20 cellular contexts compared by ENCODE assay signal in genomic region chr12:42010715-42011114, GRCh38.
"Had no signal": no experiment of that assay in that cellular context is flagged by ENCODE, and none has a peak within 500 bp of the region (broad histone marks: within the 10 kb centered on the region; RNA-seq: fewer than 3 reads in every experiment).

No MANE protein-coding gene starts in this region.

- H3K36me3 ChIP-seq: gastrocnemius medialis, ovary, spleen, tibial artery had no signal

- H3K27ac ChIP-seq: dorsolateral prefrontal cortex, gastrocnemius medialis, ovary, psoas muscle, skin epidermis, spleen, testis, tibial artery had no signal

- H3K9me3 ChIP-seq: gastrocnemius medialis, ovary, psoas muscle, spleen, testis, tibial artery had no signal

- H3K4me3 ChIP-seq: dorsolateral prefrontal cortex, gastrocnemius medialis, lung, ovary, psoas muscle, skin epidermis, spleen, testis, tibial artery had no signal

- DNase-seq: dorsolateral prefrontal cortex; effector CD4-positive, alpha-beta T cell; foreskin fibroblast; gastrocnemius medialis; head of caudate nucleus; kidney; naive thymus-derived CD4-positive, alpha-beta T cell; occipital lobe; ovary; posterior cingulate gyrus; psoas muscle; right cardiac atrium; spleen; stimulated activated CD4-positive, alpha-beta T cell treated with anti-CD3 and anti-CD28 coated beads, Interleukin-4, amount 100 ng/mL, for 4 hours; stimulated activated naive CD8-positive, alpha-beta T cell treated with anti-CD3 and anti-CD28 coated beads, Interleukin-15, Interleukin-2, amounts not matched to agents 100 U/mL and 50 U/mL, for 24 hours; substantia nigra; testis; tibial artery had no signal

- H3K4me1 ChIP-seq: gastrocnemius medialis, psoas muscle, spleen, testis had no signal

- H3K27me3 ChIP-seq: dorsolateral prefrontal cortex, gastrocnemius medialis, ovary, spleen, testis, tibial artery had no signal
